In genomic region chrX:129755779-129756650, GRCh38 we compare ENCODE assay signal across 1 cellular context.
TF ChIP-seq lines count a peak whose summit lies in the region.

No MANE protein-coding gene starts in this region.

TF ChIP-seq in HepG2, 621 proteins besides CTCF, POLR2A, EP300 and RAD21:
- peak; percentile 51 for TF ChIP-seq STAG1 (CRISPR knock-in tag; IDR thresholded peaks at IDR 0.05)
- TF ChIP-seq ZNF691 (CRISPR knock-in tag; IDR thresholded peaks at IDR 0.05; ENCODE audit: borderline replicate concordance, low read depth) = no peak
- no peak for TF ChIP-seq CENPT (CRISPR knock-in tag; IDR thresholded peaks at IDR 0.05; ENCODE audit: low read depth)
- no peak for TF ChIP-seq AKNA (CRISPR knock-in tag; IDR thresholded peaks at IDR 0.05; ENCODE audit: borderline replicate concordance)
- TF ChIP-seq SAFB2 (CRISPR knock-in tag; IDR thresholded peaks at IDR 0.05; ENCODE audit: borderline replicate concordance, low read depth) = no peak
- no peak for TF ChIP-seq ZNF263 (CRISPR knock-in tag; IDR thresholded peaks at IDR 0.05)
- no peak for TF ChIP-seq ZNF713 (CRISPR knock-in tag; IDR thresholded peaks at IDR 0.05)
- no peak for TF ChIP-seq HIVEP1 (CRISPR knock-in tag; IDR thresholded peaks at IDR 0.05)
- no peak for TF ChIP-seq MBD4 (IDR thresholded peaks at IDR 0.05; ENCODE audit: borderline replicate concordance, low read length)
